11 cellular contexts compared by ENCODE assay signal in genomic region chr12:52946797-52947547, GRCh38. TPM values are rescaled to one million over a fixed set of nuclear protein-coding genes. Genes with fewer than 3 reads are reported as not detected.
DNase-seq lines count a peak whose midpoint lies in the region; ATAC-seq, FAIRE-seq and TF ChIP-seq lines count a peak whose summit lies in the region.
"Had no signal": no experiment of that assay in that cellular context is flagged by ENCODE, and none has a peak within 500 bp of the region (broad histone marks: within the 10 kb centered on the region; RNA-seq: fewer than 3 reads in every experiment).

No MANE protein-coding gene starts in this region.

- WGBS in HepG2 (ENCODE audit: low lambda C conversion rate) = 5% methylated on average over 10 of the region's 10 CpGs
- 80 to 92% methylated on average over 9 to 10 of the region's 10 CpGs for WGBS in upper lobe of left lung, 2 donors

- H3K4me1 Mint-ChIP-seq in astrocyte (ENCODE audit: low read depth, unreplicated experiment) = peaks cover 61% of the 10 kb centered on the region

- no peak for FAIRE-seq in astrocyte (lab: Jason Lieb, UNC)
- peak; percentile 70 for FAIRE-seq in HepG2 (lab: Jason Lieb, UNC)

- H3K4me1 ChIP-seq in HUES6 (ENCODE audit: control insufficient read depth, insufficient read depth, low read length) (peaks cover 67% of the 10 kb centered on the region), astrocyte (ENCODE audit: insufficient read depth, low read length) (peaks cover 53% of the 10 kb centered on the region), HepG2 (ENCODE audit: insufficient read depth, low read length) (peaks cover 87% of the 10 kb centered on the region), upper lobe of left lung (peaks cover 3 to 29% (median 18%) of the 10 kb centered on the region in 4 donors)

- peak overlapping the region; percentile 100 for H3K27ac Mint-ChIP-seq in astrocyte (ENCODE audit: unreplicated experiment)

- TF ChIP-seq CTCF in astrocyte (IDR thresholded peaks at IDR 0.05; ENCODE audit: insufficient read depth, low read depth, low read length) (no peak), HepG2 (CRISPR knock-in tag; IDR thresholded peaks at IDR 0.05) (peak; percentile 14; the same call in 1 of the 2 replicates), upper lobe of left lung (IDR thresholded peaks at IDR 0.05) (no peak)

- H3K4me2 ChIP-seq in astrocyte (ENCODE audit: low read length) = peak overlapping the region; percentile 78
- H3K4me2 ChIP-seq in HepG2 (ENCODE audit: low read depth, low read length) = peak overlapping the region; percentile 88

- TF ChIP-seq POLR2A in HepG2 (IDR thresholded peaks at IDR 0.05; ENCODE audit: insufficient read depth in 1 of 2, low read depth in 2 of 2, low read length in 2 of 2) (peak; percentile 34 to 60; a peak in 2 of 4 replicates), upper lobe of left lung (IDR thresholded peaks at IDR 0.05) (no peak)

- H3K4me3 Mint-ChIP-seq in astrocyte (ENCODE audit: unreplicated experiment) = peak overlapping the region; percentile 90

- no peaks in the 10 kb centered on the region for H3K27me3 Mint-ChIP-seq in astrocyte (ENCODE audit: low read depth, unreplicated experiment)

- TF ChIP-seq EP300 in HepG2 (IDR thresholded peaks at IDR 0.05; ENCODE audit: low read depth in 2 of 2, low read length in 2 of 2) = peak in 1 of 2 experiments; percentile 51; a peak in 1 of 4 replicates
- no peak for TF ChIP-seq EP300 in HepG2 (CRISPR knock-in tag; IDR thresholded peaks at IDR 0.05; ENCODE audit: borderline replicate concordance)
- TF ChIP-seq EP300 in upper lobe of left lung (IDR thresholded peaks at IDR 0.05) = no peak

- H3K36me3 Mint-ChIP-seq in astrocyte (ENCODE audit: low read depth, unreplicated experiment) = peaks cover 24% of the 10 kb centered on the region

- ATAC-seq in HepG2 (peak; percentile 18), upper lobe of left lung (ENCODE audit: low FRiP score in 2 of 2) (no peak)

- H4K20me1 ChIP-seq in astrocyte (ENCODE audit: insufficient read depth, low read length) = peaks cover 22% of the 10 kb centered on the region
- H4K20me1 ChIP-seq in HepG2 (ENCODE audit: insufficient read depth, low read length) = peaks cover 26% of the 10 kb centered on the region

- H3K9me3 ChIP-seq in HUES6 (ENCODE audit: control insufficient read depth, insufficient read depth, low read depth, low read length) = no peaks in the 10 kb centered on the region
- H3K9me3 ChIP-seq in astrocyte (ENCODE audit: insufficient read depth, low read depth, low read length) = no peaks in the 10 kb centered on the region
- no peaks in the 10 kb centered on the region for H3K9me3 ChIP-seq in HepG2 (ENCODE audit: low read length)
- H3K9me3 ChIP-seq in upper lobe of left lung = no peaks in the 10 kb centered on the region
- H3K9me3 ChIP-seq: esophagus squamous epithelium had no signal

- no peak for TF ChIP-seq RAD21 in HepG2 (CRISPR knock-in tag; IDR thresholded peaks at IDR 0.05)

- DNase-seq in astrocyte (ENCODE audit: low read depth) (peak; percentile 51), HepG2 (ENCODE audit: low spot score) (peak; percentile 84), upper lobe of left lung (peak in 1 of 2 donors; percentile 43), NCI-H69 (lab: John Stamatoyannopoulos, UW) (no peak), activated T-cell treated with anti-CD3 and anti-CD28 coated beads for 4 hours (no peak), NCI-H1694 (lab: John Stamatoyannopoulos, UW) (no peak)
- DNase-seq: activated CD4-positive, alpha-beta T cell treated with anti-CD3 and anti-CD28 coated beads for 48 hours; COR-L47; esophagus squamous epithelium; NK-92 treated with Interleukin-12 subunit alpha and Interleukin-12 subunit beta, amount 100 ng/mL, for 24 hours had no signal

- H3K4me3 ChIP-seq in HUES6 (ENCODE audit: low read depth, low read length) (peak overlapping the region; percentile 38; the same call in 1 of the 2 replicates), astrocyte (ENCODE audit: insufficient read depth, low read depth, low read length) (no peak overlapping the region), HepG2 (replicated peaks in 1 of 3; ENCODE audit: insufficient read depth in 1 of 3, low read depth in 2 of 3, low read length in 3 of 3) (peak overlapping the region; percentile 39 to 60 (median 44); a peak in 5 of 6 replicates), upper lobe of left lung (no peak overlapping the region)
- H3K4me3 ChIP-seq: esophagus squamous epithelium had no signal

- H3K9ac ChIP-seq in HUES6 (ENCODE audit: low read length) = peak overlapping the region; percentile 83
- H3K9ac ChIP-seq in astrocyte (ENCODE audit: low read length) = peak overlapping the region; percentile 69
- H3K9ac ChIP-seq in HepG2 (ENCODE audit: insufficient read depth, low read depth, low read length) = peak overlapping the region; percentile 72

- CTCF ChIA-PET in HepG2 (lab: Yijun Ruan, JAX; ENCODE audit: low intra/inter-chr PET ratio, low total read pairs) = no interaction called here

- H3K79me2 ChIP-seq in astrocyte (ENCODE audit: insufficient read depth, low read length) (peaks cover 69% of the 10 kb centered on the region), HepG2 (ENCODE audit: insufficient read depth, low read length) (peaks cover 31% of the 10 kb centered on the region)

- H3K27ac ChIP-seq in HUES6 (ENCODE audit: low read depth, low read length) = peak overlapping the region; percentile 94; the same call in 1 of the 2 replicates
- peak overlapping the region; percentile 74 for H3K27ac ChIP-seq in astrocyte (ENCODE audit: low read depth, low read length)
- H3K27ac ChIP-seq in HepG2 (ENCODE audit: extremely low read length, insufficient read depth, low read length) = peak overlapping the region; percentile 100
- H3K27ac ChIP-seq in upper lobe of left lung = peak overlapping the region; percentile 35 to 87 (median 79)
- H3K27ac ChIP-seq: esophagus squamous epithelium had no signal

- BruUV-seq in HepG2 (replicated peaks; lab: Mats Ljungman, UMichigan) = no TSS peak

- POLR2A ChIA-PET in HepG2 (lab: Yijun Ruan, JAX) = interaction anchor here (0.5 to 9.8 kb wide), 18 partner anchors 8 to 878 kb away, joined by 3 to 437 read pairs (median 5); partner anchors contain the start of genes EIF4B and KRT8

- in situ Hi-C loops in HepG2 (cut with HindIII; ENCODE audit: extremely low pct_ligation_motif_present, low pct_unique_long_range_greater_than_20kb) = no loop called here

- H3K36me3 ChIP-seq in HUES6 (ENCODE audit: control insufficient read depth, insufficient read depth, low read length) (peaks cover 24% of the 10 kb centered on the region), astrocyte (ENCODE audit: insufficient read depth, low read length) (peaks cover 12% of the 10 kb centered on the region), HepG2 (replicated peaks in 1 of 2; ENCODE audit: control insufficient read depth in 1 of 2, insufficient read depth in 2 of 2, low read length in 2 of 2) (peaks cover 10 to 20% of the 10 kb centered on the region in 2 experiments), upper lobe of left lung (peaks cover 0 to 6% (median 0%) of the 10 kb centered on the region in 4 donors)

- peaks cover 2% of the 10 kb centered on the region for H3K9me3 Mint-ChIP-seq in astrocyte (ENCODE audit: unreplicated experiment)

- no peaks in the 10 kb centered on the region for H3K27me3 ChIP-seq in HUES6 (ENCODE audit: control insufficient read depth, insufficient read depth, low read length)
- no peaks in the 10 kb centered on the region for H3K27me3 ChIP-seq in astrocyte (ENCODE audit: insufficient read depth, low read length)
- H3K27me3 ChIP-seq in HepG2 (ENCODE audit: control insufficient read depth in 1 of 2, insufficient read depth in 2 of 2, low read length in 2 of 2) = peaks cover 0 to 2% of the 10 kb centered on the region in 2 experiments; a peak in 1 of 5 replicates
- peaks cover 0 to 6% (median 0%) of the 10 kb centered on the region in 4 donors for H3K27me3 ChIP-seq in upper lobe of left lung

- intact Hi-C loops in HepG2 (cut with micrococcal nuclease; ENCODE audit: unreplicated experiment) = no loop called here

- H2AFZ ChIP-seq in astrocyte (ENCODE audit: low read depth, low read length) = no peak overlapping the region
- no peak overlapping the region for H2AFZ ChIP-seq in HepG2 (ENCODE audit: low read length)

RNA-seq across cellular contexts. Expression of gene KRT18, which starts 1.9 kb away (rescaled TPM):
- total RNA-seq in astrocyte = 1,741 and 1,989 TPM in 2 replicates
- total RNA-seq in HepG2 (2016; rRNA removed; fragmentation: Illumina TruSeq; extraction: Trizol) = 618 and 762 TPM in 2 replicates
- 344 and 369 TPM in 2 replicates for total RNA-seq in HepG2 (2016; cell fraction: cytosol; rRNA removed; fragmentation: Illumina TruSeq; extraction: Trizol; ENCODE audit: low read depth)
- total RNA-seq in HepG2 (2016; cell fraction: insoluble cytoplasmic fraction; rRNA removed; fragmentation: Illumina TruSeq; extraction: Trizol) = 631 and 704 TPM in 2 replicates
- total RNA-seq in HepG2 (2016; cell fraction: membrane; rRNA removed; fragmentation: Illumina TruSeq; extraction: Trizol) = 289 and 321 TPM in 2 replicates
- total RNA-seq in HepG2 (2016; cell fraction: nucleus; rRNA removed; fragmentation: Illumina TruSeq; extraction: Trizol) = 291 and 298 TPM in 2 replicates
- 433 and 436 TPM in 2 replicates for polyA plus RNA-seq in HepG2 (2011; rRNA removed)
- polyA plus RNA-seq in HepG2 (2011; cell fraction: cytosol; rRNA removed) = 543 and 742 TPM in 2 replicates
- polyA plus RNA-seq in HepG2 (2011; cell fraction: nucleus; rRNA removed) = 328 and 341 TPM in 2 replicates
- 356 and 426 TPM in 2 replicates for polyA plus RNA-seq in HepG2 (2012)
- 354 and 399 TPM in 2 replicates for polyA plus RNA-seq in HepG2 (2016; cell fraction: cytosol; fragmentation: Illumina TruSeq; extraction: Trizol; ENCODE audit: low read depth)
- 703 and 776 TPM in 2 replicates for polyA plus RNA-seq in HepG2 (2016; cell fraction: insoluble cytoplasmic fraction; fragmentation: Illumina TruSeq; extraction: Trizol; ENCODE audit: low read depth)
- 250 and 261 TPM in 2 replicates for polyA plus RNA-seq in HepG2 (2016; cell fraction: membrane; fragmentation: Illumina TruSeq; extraction: Trizol; ENCODE audit: low read depth)
- 432 and 466 TPM in 2 replicates for polyA plus RNA-seq in HepG2 (2016; cell fraction: nucleus; fragmentation: Illumina TruSeq; extraction: Trizol; ENCODE audit: insufficient read depth, low read depth)
- 346 and 697 TPM in 2 replicates for polyA minus RNA-seq in HepG2 (2011; rRNA and poly(A)+ RNA removed; ENCODE audit: low replicate concordance)
- 294 and 350 TPM in 2 replicates for polyA minus RNA-seq in HepG2 (2011; cell fraction: cytosol; rRNA and poly(A)+ RNA removed)
- 138 and 164 TPM in 2 replicates for polyA minus RNA-seq in HepG2 (2011; cell fraction: nucleus; rRNA and poly(A)+ RNA removed)
- 1,000 to 10,000 TPM in 1 of 6 donors, 100 to 1,000 TPM in 4, 10 to 100 TPM in 1; 99.5 to 1,221 (median 355) TPM for total RNA-seq in upper lobe of left lung

RNA-seq across cellular contexts. Expression of gene KRT8, which starts 42.1 kb away (rescaled TPM):
- total RNA-seq in astrocyte (2,321 and 2,570 TPM in 2 replicates), HepG2 (2016; rRNA removed; fragmentation: Illumina TruSeq; extraction: Trizol) (718 and 837 TPM in 2 replicates), upper lobe of left lung (1,000 to 10,000 TPM in 1 of 6 donors, 100 to 1,000 TPM in 4, 10 to 100 TPM in 1; 90.1 to 1,458 (median 358) TPM)
- total RNA-seq in HepG2 (2016; cell fraction: cytosol; rRNA removed; fragmentation: Illumina TruSeq; extraction: Trizol; ENCODE audit: low read depth) = 191 and 201 TPM in 2 replicates
- 754 and 767 TPM in 2 replicates for total RNA-seq in HepG2 (2016; cell fraction: insoluble cytoplasmic fraction; rRNA removed; fragmentation: Illumina TruSeq; extraction: Trizol)
- total RNA-seq in HepG2 (2016; cell fraction: membrane; rRNA removed; fragmentation: Illumina TruSeq; extraction: Trizol) = 220 and 222 TPM in 2 replicates
- total RNA-seq in HepG2 (2016; cell fraction: nucleus; rRNA removed; fragmentation: Illumina TruSeq; extraction: Trizol) = 354 and 362 TPM in 2 replicates
- polyA plus RNA-seq in HepG2 (2011; rRNA removed) = 491 and 498 TPM in 2 replicates
- polyA plus RNA-seq in HepG2 (2011; cell fraction: cytosol; rRNA removed) = 564 and 714 TPM in 2 replicates
- polyA plus RNA-seq in HepG2 (2011; cell fraction: nucleus; rRNA removed) = 285 and 288 TPM in 2 replicates
- 358 and 436 TPM in 2 replicates for polyA plus RNA-seq in HepG2 (2012)
- 216 and 219 TPM in 2 replicates for polyA plus RNA-seq in HepG2 (2016; cell fraction: cytosol; fragmentation: Illumina TruSeq; extraction: Trizol; ENCODE audit: low read depth)
- 863 and 1,042 TPM in 2 replicates for polyA plus RNA-seq in HepG2 (2016; cell fraction: insoluble cytoplasmic fraction; fragmentation: Illumina TruSeq; extraction: Trizol; ENCODE audit: low read depth)
- polyA plus RNA-seq in HepG2 (2016; cell fraction: membrane; fragmentation: Illumina TruSeq; extraction: Trizol; ENCODE audit: low read depth) = 217 and 232 TPM in 2 replicates
- 558 and 582 TPM in 2 replicates for polyA plus RNA-seq in HepG2 (2016; cell fraction: nucleus; fragmentation: Illumina TruSeq; extraction: Trizol; ENCODE audit: insufficient read depth, low read depth)
- 716 and 1,092 TPM in 2 replicates for polyA minus RNA-seq in HepG2 (2011; rRNA and poly(A)+ RNA removed; ENCODE audit: low replicate concordance)
- polyA minus RNA-seq in HepG2 (2011; cell fraction: cytosol; rRNA and poly(A)+ RNA removed) = 354 and 438 TPM in 2 replicates
- polyA minus RNA-seq in HepG2 (2011; cell fraction: nucleus; rRNA and poly(A)+ RNA removed) = 198 and 204 TPM in 2 replicates

RNA-seq across cellular contexts. Expression of gene EIF4B, which starts 59.3 kb away (rescaled TPM):
- total RNA-seq in astrocyte (231 and 242 TPM in 2 replicates), HepG2 (2016; rRNA removed; fragmentation: Illumina TruSeq; extraction: Trizol) (548 and 779 TPM in 2 replicates), upper lobe of left lung (100 to 1,000 TPM; 222 to 451 (median 363) TPM)
- total RNA-seq in HepG2 (2016; cell fraction: cytosol; rRNA removed; fragmentation: Illumina TruSeq; extraction: Trizol; ENCODE audit: low read depth) = 127 and 150 TPM in 2 replicates
- 568 and 746 TPM in 2 replicates for total RNA-seq in HepG2 (2016; cell fraction: insoluble cytoplasmic fraction; rRNA removed; fragmentation: Illumina TruSeq; extraction: Trizol)
- total RNA-seq in HepG2 (2016; cell fraction: membrane; rRNA removed; fragmentation: Illumina TruSeq; extraction: Trizol) = 454 and 551 TPM in 2 replicates
- total RNA-seq in HepG2 (2016; cell fraction: nucleus; rRNA removed; fragmentation: Illumina TruSeq; extraction: Trizol) = 263 and 291 TPM in 2 replicates
- polyA plus RNA-seq in HepG2 (2011; rRNA removed) = 327 and 416 TPM in 2 replicates
- 501 and 516 TPM in 2 replicates for polyA plus RNA-seq in HepG2 (2011; cell fraction: cytosol; rRNA removed)
- polyA plus RNA-seq in HepG2 (2011; cell fraction: nucleus; rRNA removed) = 203 and 222 TPM in 2 replicates
- 450 and 479 TPM in 2 replicates for polyA plus RNA-seq in HepG2 (2012)
- 74.7 and 91.4 TPM in 2 replicates for polyA plus RNA-seq in HepG2 (2016; cell fraction: cytosol; fragmentation: Illumina TruSeq; extraction: Trizol; ENCODE audit: low read depth)
- 445 and 458 TPM in 2 replicates for polyA plus RNA-seq in HepG2 (2016; cell fraction: insoluble cytoplasmic fraction; fragmentation: Illumina TruSeq; extraction: Trizol; ENCODE audit: low read depth)
- polyA plus RNA-seq in HepG2 (2016; cell fraction: membrane; fragmentation: Illumina TruSeq; extraction: Trizol; ENCODE audit: low read depth) = 254 and 316 TPM in 2 replicates
- polyA plus RNA-seq in HepG2 (2016; cell fraction: nucleus; fragmentation: Illumina TruSeq; extraction: Trizol; ENCODE audit: insufficient read depth, low read depth) = 258 and 266 TPM in 2 replicates
- 738 and 1,247 TPM in 2 replicates for polyA minus RNA-seq in HepG2 (2011; rRNA and poly(A)+ RNA removed; ENCODE audit: low replicate concordance)
- 496 and 595 TPM in 2 replicates for polyA minus RNA-seq in HepG2 (2011; cell fraction: cytosol; rRNA and poly(A)+ RNA removed)
- 250 and 365 TPM in 2 replicates for polyA minus RNA-seq in HepG2 (2011; cell fraction: nucleus; rRNA and poly(A)+ RNA removed)

Comparison
In these comparisons a context has a peak if more than half of its experiments do, and no peak if none do; other contexts are left out.
1. H3K4me3 ChIP-seq: peak in HUES6 (single experiment) and HepG2 (3 of 3); none in astrocyte (single experiment) and upper lobe of left lung (0 of 4).
2. DNase-seq: peak in astrocyte (single experiment) and HepG2 (single experiment); none in NCI-H69 (single experiment), activated T-cell treated with anti-CD3 and anti-CD28 coated beads for 4 hours (single experiment) and NCI-H1694 (single experiment).
3. POLR2A ChIP-seq: peak in HepG2 (2 of 2); none in upper lobe of left lung (0 of 4).
4. Peak in every context shown above with its lines, with median percentiles within 50 percentile points of each other: H3K27ac ChIP-seq and H3K9ac ChIP-seq.